Comparison of ENCODE assay signal across 39 cellular contexts in the genomic region with DNA sequence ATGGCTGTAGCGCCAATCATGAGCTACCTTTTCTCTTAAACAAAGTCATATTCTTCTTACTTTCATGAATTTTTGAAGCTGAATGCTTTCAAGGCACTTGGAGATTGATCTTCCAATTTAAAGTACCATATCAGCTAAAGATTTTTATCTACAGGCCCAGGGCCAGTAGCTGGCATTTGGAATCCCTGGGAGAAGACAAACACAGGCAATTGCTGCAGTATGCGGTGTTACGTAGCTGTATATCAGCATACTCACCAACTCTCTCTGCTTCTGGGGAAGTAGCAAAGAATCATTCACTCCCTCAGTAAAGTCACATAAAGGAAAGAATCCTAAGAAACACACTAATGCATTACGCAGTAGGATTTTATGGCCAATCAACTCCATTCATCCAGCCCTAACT.
"Had no signal": no experiment of that assay in that cellular context is flagged by ENCODE, and none has a peak within 500 bp of the region (broad histone marks: within the 10 kb centered on the region; RNA-seq: fewer than 3 reads in every experiment).

No MANE protein-coding gene starts in this region.

- H3K27me3 Mint-ChIP-seq: activated CD4-positive, alpha-beta memory T cell treated with anti-CD3 and anti-CD28 coated beads, Interleukin-2, amount 10 ng/mL, durations not matched to agents 7 days and 5 days; activated CD4-positive, alpha-beta T cell treated with anti-CD3 and anti-CD28 coated beads for 36 hours; activated CD4-positive, alpha-beta T cell treated with anti-CD3 and anti-CD28 coated beads, Interleukin-2, amount 10 ng/mL, durations not matched to agents 7 days and 5 days; activated CD8-positive, alpha-beta memory T cell treated with anti-CD3 and anti-CD28 coated beads, Interleukin-2, amount 10 ng/mL, durations not matched to agents 7 days and 5 days; activated naive CD4-positive, alpha-beta T cell treated with anti-CD3 and anti-CD28 coated beads, Interleukin-2, amount 10 ng/mL, durations not matched to agents 7 days and 5 days; activated naive CD4-positive, alpha-beta T cell treated with anti-CD3 and anti-CD28 coated beads, Interleukin-2, amount 50 U/mL, for 24 hours; activated naive CD8-positive, alpha-beta T cell; activated naive CD8-positive, alpha-beta T cell treated with anti-CD3 and anti-CD28 coated beads, Interleukin-2, amount 10 ng/mL, durations not matched to agents 7 days and 5 days; activated naive CD8-positive, alpha-beta T cell treated with anti-CD3 and anti-CD28 coated beads, Interleukin-2, amount 50 U/mL, for 24 hours; activated T-cell treated with anti-CD3 and anti-CD28 coated beads, Interleukin-2, amount 50 U/mL, for 24 hours; brain; central memory CD8-positive, alpha-beta T cell had no signal

- H3K27ac Mint-ChIP-seq: activated CD4-positive, alpha-beta memory T cell treated with anti-CD3 and anti-CD28 coated beads, Interleukin-2, amount 10 ng/mL, durations not matched to agents 7 days and 5 days; activated CD4-positive, alpha-beta T cell treated with anti-CD3 and anti-CD28 coated beads for 36 hours; activated CD4-positive, alpha-beta T cell treated with anti-CD3 and anti-CD28 coated beads, Interleukin-2, amount 10 ng/mL, durations not matched to agents 7 days and 5 days; activated CD8-positive, alpha-beta memory T cell treated with anti-CD3 and anti-CD28 coated beads, Interleukin-2, amount 10 ng/mL, durations not matched to agents 7 days and 5 days; activated CD8-positive, alpha-beta T cell treated with anti-CD3 and anti-CD28 coated beads, Interleukin-2, amount 10 ng/mL, durations not matched to agents 7 days and 5 days; activated naive CD4-positive, alpha-beta T cell treated with anti-CD3 and anti-CD28 coated beads, Interleukin-2, amount 10 ng/mL, durations not matched to agents 7 days and 5 days; activated naive CD4-positive, alpha-beta T cell treated with anti-CD3 and anti-CD28 coated beads, Interleukin-2, amount 50 U/mL, for 24 hours; activated naive CD8-positive, alpha-beta T cell; activated naive CD8-positive, alpha-beta T cell treated with anti-CD3 and anti-CD28 coated beads, Interleukin-2, amount 10 ng/mL, durations not matched to agents 7 days and 5 days; activated naive CD8-positive, alpha-beta T cell treated with anti-CD3 and anti-CD28 coated beads, Interleukin-2, amount 50 U/mL, for 24 hours; activated T-cell treated with anti-CD3 and anti-CD28 coated beads, Interleukin-2, amount 50 U/mL, for 24 hours; activated T-helper 2 cell treated with anti-CD3 and anti-CD28 coated beads, Interferon-gamma antibody, Interleukin-2, Interleukin-4, amounts not matched to agents 10 μg/mL and 5 μg/mL and 100 μg/mL, durations not matched to agents 14 hours and 24 hours and 36 hours; T-helper 1 cell treated with Interleukin-12 subunit alpha and Interleukin-12 subunit beta and Interleukin-4 antibody, amounts not matched to agents 30 μg/mL and 1 μg/mL, for 36 hours; T-helper 2 cell treated with Interferon-gamma antibody and Interleukin-4, amounts not matched to agents 5 μg/mL and 100 μg/mL, for 36 hours; WTC11 had no signal

- H3K27ac ChIP-seq: ascending aorta, cardiac muscle cell, WERI-Rb-1 had no signal

- H3K9me3 Mint-ChIP-seq: activated CD4-positive, alpha-beta T cell treated with anti-CD3 and anti-CD28 coated beads, Interleukin-2, amount 10 ng/mL, durations not matched to agents 7 days and 5 days; activated naive CD4-positive, alpha-beta T cell treated with anti-CD3 and anti-CD28 coated beads, Interleukin-2, amount 50 U/mL, for 24 hours; activated naive CD8-positive, alpha-beta T cell treated with anti-CD3 and anti-CD28 coated beads, Interleukin-2, amount 10 ng/mL, durations not matched to agents 7 days and 5 days; activated T-cell treated with anti-CD3 and anti-CD28 coated beads, Interleukin-2, amount 50 U/mL, for 24 hours; activated T-helper 2 cell treated with anti-CD3 and anti-CD28 coated beads, Interferon-gamma antibody, Interleukin-2, Interleukin-4, amounts not matched to agents 10 μg/mL and 5 μg/mL and 100 μg/mL, durations not matched to agents 14 hours and 24 hours and 36 hours; T-helper 1 cell treated with Interleukin-12 subunit alpha and Interleukin-12 subunit beta and Interleukin-4 antibody, amounts not matched to agents 30 μg/mL and 1 μg/mL, for 36 hours; T-helper 2 cell treated with Interferon-gamma antibody and Interleukin-4, amounts not matched to agents 5 μg/mL and 100 μg/mL, for 36 hours; WTC11 had no signal

- H3K36me3 ChIP-seq: ascending aorta, cardiac muscle cell, WERI-Rb-1 had no signal

- H3K36me3 Mint-ChIP-seq: activated naive CD4-positive, alpha-beta T cell treated with anti-CD3 and anti-CD28 coated beads, Interleukin-2, amount 10 ng/mL, durations not matched to agents 7 days and 5 days; activated naive CD4-positive, alpha-beta T cell treated with anti-CD3 and anti-CD28 coated beads, Interleukin-2, amount 50 U/mL, for 24 hours; activated naive CD8-positive, alpha-beta T cell; activated naive CD8-positive, alpha-beta T cell treated with anti-CD3 and anti-CD28 coated beads, Interleukin-2, amount 10 ng/mL, durations not matched to agents 7 days and 5 days; brain; WTC11 had no signal

- H3K4me1 ChIP-seq: ascending aorta had no signal

- H3K4me1 Mint-ChIP-seq: activated CD4-positive, alpha-beta memory T cell treated with anti-CD3 and anti-CD28 coated beads, Interleukin-2, amount 10 ng/mL, durations not matched to agents 7 days and 5 days; activated CD4-positive, alpha-beta T cell treated with anti-CD3 and anti-CD28 coated beads for 36 hours; activated CD4-positive, alpha-beta T cell treated with anti-CD3 and anti-CD28 coated beads, Interleukin-2, amount 10 ng/mL, durations not matched to agents 7 days and 5 days; activated CD8-positive, alpha-beta memory T cell treated with anti-CD3 and anti-CD28 coated beads, Interleukin-2, amount 10 ng/mL, durations not matched to agents 7 days and 5 days; activated naive CD4-positive, alpha-beta T cell treated with anti-CD3 and anti-CD28 coated beads, Interleukin-2, amount 10 ng/mL, durations not matched to agents 7 days and 5 days; activated naive CD4-positive, alpha-beta T cell treated with anti-CD3 and anti-CD28 coated beads, Interleukin-2, amount 50 U/mL, for 24 hours; activated naive CD8-positive, alpha-beta T cell treated with anti-CD3 and anti-CD28 coated beads, Interleukin-2, amount 10 ng/mL, durations not matched to agents 7 days and 5 days; activated naive CD8-positive, alpha-beta T cell treated with anti-CD3 and anti-CD28 coated beads, Interleukin-2, amount 50 U/mL, for 24 hours; central memory CD8-positive, alpha-beta T cell had no signal

- H3K9me3 ChIP-seq: ascending aorta had no signal

- FAIRE-seq: bronchial epithelial cell, TTC549 had no signal

- DNase-seq: activated CD4-positive, alpha-beta memory T cell treated with anti-CD3 and anti-CD28 coated beads, Interleukin-2, amount 10 ng/mL, durations not matched to agents 7 days and 5 days; activated CD4-positive, alpha-beta T cell treated with anti-CD3 and anti-CD28 coated beads for 1 hour; activated CD4-positive, alpha-beta T cell treated with anti-CD3 and anti-CD28 coated beads for 36 hours; activated CD4-positive, alpha-beta T cell treated with anti-CD3 and anti-CD28 coated beads for 48 hours; activated CD4-positive, alpha-beta T cell treated with anti-CD3 and anti-CD28 coated beads, Interleukin-2, amount 10 ng/mL, durations not matched to agents 7 days and 5 days; activated CD4-positive, alpha-beta T cell treated with anti-CD3 and anti-CD28 coated beads, Interleukin-2, amount 50 U/mL, for 48 hours; activated CD4-positive, CD25-positive, alpha-beta regulatory T cell; activated CD8-positive, alpha-beta memory T cell treated with anti-CD3 and anti-CD28 coated beads for 24 hours; activated CD8-positive, alpha-beta memory T cell treated with anti-CD3 and anti-CD28 coated beads, Interleukin-2, amount 10 ng/mL, durations not matched to agents 7 days and 5 days; activated CD8-positive, alpha-beta memory T cell treated with anti-CD3 and anti-CD28 coated beads, Interleukin-2, amount 50 U/mL, for 48 hours; activated CD8-positive, alpha-beta T cell treated with anti-CD3 and anti-CD28 coated beads, Interleukin-2, amount 10 ng/mL, durations not matched to agents 7 days and 5 days; activated effector memory CD4-positive, alpha-beta T cell treated with Interleukin-2 at 50 U/mL for 16 hours; activated gamma-delta T cell; activated naive CD4-positive, alpha-beta T cell treated with anti-CD3 and anti-CD28 coated beads, Interleukin-2, amount 10 ng/mL, durations not matched to agents 7 days and 5 days; activated naive CD4-positive, alpha-beta T cell treated with Interleukin-2 at 50 U/mL for 16 hours; activated naive CD8-positive, alpha-beta T cell treated with anti-CD3 and anti-CD28 coated beads, Interleukin-2, amount 10 ng/mL, durations not matched to agents 7 days and 5 days; activated naive CD8-positive, alpha-beta T cell treated with anti-CD3 and anti-CD28 coated beads, Interleukin-2, amount 50 U/mL, for 24 hours; activated T-cell treated with anti-CD3 and anti-CD28 coated beads, Interleukin-2, amount 50 U/mL, for 24 hours; activated T-cell treated with anti-CD3 and anti-CD28 coated beads, Interleukin-2, amount 50 U/mL, for 48 hours; amygdala; anterior cingulate cortex; caudate nucleus; cerebellar nuclear complex; T-helper 2 cell; T-helper 9 cell; WERI-Rb-1 had no signal

- H3K27me3 ChIP-seq: ascending aorta had no signal

- ATAC-seq: activated CD4-positive, alpha-beta T cell treated with anti-CD3 and anti-CD28 coated beads for 36 hours; activated CD4-positive, CD25-positive, alpha-beta regulatory T cell treated with anti-CD3 and anti-CD28 coated beads, Interleukin-2, amount 50 U/mL, for 24 hours; activated CD8-positive, alpha-beta memory T cell treated with anti-CD3 and anti-CD28 coated beads, Interleukin-2, amount 10 ng/mL, durations not matched to agents 7 days and 5 days; activated CD8-positive, alpha-beta T cell treated with anti-CD3 and anti-CD28 coated beads, Interleukin-2, amount 10 ng/mL, durations not matched to agents 7 days and 5 days; activated naive CD8-positive, alpha-beta T cell treated with anti-CD3 and anti-CD28 coated beads, Interleukin-2, amount 50 U/mL, for 24 hours; WTC11 had no signal

- H3K4me3 ChIP-seq: ascending aorta, cardiac muscle cell had no signal

- H3K4me3 Mint-ChIP-seq: activated CD4-positive, alpha-beta memory T cell treated with anti-CD3 and anti-CD28 coated beads, Interleukin-2, amount 10 ng/mL, durations not matched to agents 7 days and 5 days; activated CD4-positive, alpha-beta T cell treated with anti-CD3 and anti-CD28 coated beads for 36 hours; activated CD4-positive, alpha-beta T cell treated with anti-CD3 and anti-CD28 coated beads, Interleukin-2, amount 10 ng/mL, durations not matched to agents 7 days and 5 days; activated CD8-positive, alpha-beta memory T cell treated with anti-CD3 and anti-CD28 coated beads, Interleukin-2, amount 10 ng/mL, durations not matched to agents 7 days and 5 days; activated CD8-positive, alpha-beta T cell treated with anti-CD3 and anti-CD28 coated beads, Interleukin-2, amount 10 ng/mL, durations not matched to agents 7 days and 5 days; activated naive CD4-positive, alpha-beta T cell treated with anti-CD3 and anti-CD28 coated beads, Interleukin-2, amount 10 ng/mL, durations not matched to agents 7 days and 5 days; activated naive CD4-positive, alpha-beta T cell treated with anti-CD3 and anti-CD28 coated beads, Interleukin-2, amount 50 U/mL, for 24 hours; activated naive CD8-positive, alpha-beta T cell; activated naive CD8-positive, alpha-beta T cell treated with anti-CD3 and anti-CD28 coated beads, Interleukin-2, amount 10 ng/mL, durations not matched to agents 7 days and 5 days; activated naive CD8-positive, alpha-beta T cell treated with anti-CD3 and anti-CD28 coated beads, Interleukin-2, amount 50 U/mL, for 24 hours; activated T-cell treated with anti-CD3 and anti-CD28 coated beads, Interleukin-2, amount 50 U/mL, for 24 hours; brain; central memory CD8-positive, alpha-beta T cell; T-helper 1 cell treated with Interleukin-12 subunit alpha and Interleukin-12 subunit beta and Interleukin-4 antibody, amounts not matched to agents 30 μg/mL and 1 μg/mL, for 36 hours; T-helper 2 cell treated with Interferon-gamma antibody and Interleukin-4, amounts not matched to agents 5 μg/mL and 100 μg/mL, for 36 hours; WTC11 had no signal
